In the genomic region with DNA sequence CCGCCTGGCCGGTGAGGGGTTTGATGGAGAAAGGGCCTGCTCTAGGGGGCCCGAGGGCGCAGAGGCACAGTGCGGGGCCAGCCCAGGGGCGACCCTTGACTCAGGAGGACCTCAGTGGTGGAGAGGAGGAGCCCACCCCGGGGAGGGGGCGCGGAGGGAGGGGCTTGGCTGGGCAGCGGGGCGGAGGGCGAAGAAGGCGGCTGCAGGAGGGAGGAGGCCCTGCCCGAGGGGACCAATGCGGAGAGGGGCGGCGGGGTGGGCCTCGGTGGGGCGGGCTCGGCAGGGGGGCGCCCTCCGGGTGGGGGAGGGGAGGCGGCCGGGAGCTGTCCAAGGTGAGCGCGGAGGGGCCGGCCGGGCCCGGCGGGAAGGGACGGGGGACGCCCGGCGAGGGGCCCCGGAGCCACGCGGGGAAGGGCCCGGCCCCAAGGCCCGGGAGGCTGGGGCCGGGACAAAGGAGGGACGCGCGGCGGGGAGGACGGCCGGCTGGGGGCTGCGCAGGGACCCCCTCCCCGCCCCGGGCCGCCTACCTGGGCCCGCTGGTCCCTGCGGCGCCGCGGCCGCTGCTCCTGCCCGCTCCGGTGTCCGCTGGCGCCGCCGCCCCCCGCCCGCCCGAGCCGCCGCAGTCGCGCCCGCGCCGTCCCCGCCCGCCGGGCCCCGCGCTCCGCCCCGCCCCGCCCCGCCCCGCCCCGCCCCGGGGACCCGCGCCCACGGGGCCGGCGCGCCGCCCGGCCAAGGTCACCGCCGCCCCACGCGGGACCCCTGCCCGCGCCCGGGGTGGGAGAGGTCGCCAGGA, we compare ENCODE assay signal across 8 cellular contexts. TPM values are rescaled to one million over a fixed set of nuclear protein-coding genes. Genes with fewer than 3 reads are reported as not detected.
DNase-seq lines count a peak whose midpoint lies in the region; ATAC-seq and TF ChIP-seq lines count a peak whose summit lies in the region.

A gene with protein sequence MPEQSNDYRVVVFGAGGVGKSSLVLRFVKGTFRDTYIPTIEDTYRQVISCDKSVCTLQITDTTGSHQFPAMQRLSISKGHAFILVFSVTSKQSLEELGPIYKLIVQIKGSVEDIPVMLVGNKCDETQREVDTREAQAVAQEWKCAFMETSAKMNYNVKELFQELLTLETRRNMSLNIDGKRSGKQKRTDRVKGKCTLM (minus strand): TSS at position 596 of the 793 bp plus-strand sequence. CDS start 3,566 bp downstream, outside the sequence.

- peak within 1 kb of the TSS; percentile 72 for H3K4me3 ChIP-seq in DOHH2 (ENCODE audit: low read length)
- H3K4me3 ChIP-seq in psoas muscle: peak within 1 kb of the TSS; percentile 38

- TF ChIP-seq CTCF in DOHH2 (IDR thresholded peaks at IDR 0.05; ENCODE audit: low read depth, low read length, poor library complexity, severe bottlenecking) (no peak), psoas muscle (IDR thresholded peaks at IDR 0.05) (no peak)

- peaks cover 33% of the 10 kb centered on the region for H3K4me1 ChIP-seq in DOHH2 (ENCODE audit: control insufficient read depth, low read length)
- H3K4me1 ChIP-seq in psoas muscle: no peaks in the 10 kb centered on the region

- no peaks in the 10 kb centered on the region for H3K79me2 ChIP-seq in DOHH2 (ENCODE audit: control insufficient read depth, low read length)

- H3K9me2 ChIP-seq in DOHH2 (replicated peaks; ENCODE audit: control insufficient read depth, low read length): no peaks in the 10 kb centered on the region

- ATAC-seq in Right ventricle myocardium inferior (peak; percentile 4), psoas muscle (no peak), GM19035 (IDR thresholded peaks at IDR 0.05; ENCODE audit: unreplicated experiment) (no peak), HG03442 (IDR thresholded peaks at IDR 0.05; ENCODE audit: unreplicated experiment) (no peak), sciatic nerve (no peak)

- H3K36me3 ChIP-seq in DOHH2 (ENCODE audit: control insufficient read depth, low read length) (peaks cover under 1% of the 10 kb centered on the region), psoas muscle (ENCODE audit: insufficient read depth in 1 of 2, low read depth in 1 of 2) (no peaks in the 10 kb centered on the region)

- peak; percentile 49 for DNase-seq in SK-N-DZ (ENCODE audit: low spot score)
- no peak for DNase-seq in Right ventricle myocardium inferior (ENCODE audit: missing footprints)
- DNase-seq in psoas muscle: peak in 1 of 2 donors; percentile 16
- no peak for DNase-seq in sciatic nerve (ENCODE audit: low spot score)
- no peak for DNase-seq in NCI-H774 (lab: John Stamatoyannopoulos, UW)

- intact Hi-C loops in Right ventricle myocardium inferior (cut with DNase I): loop anchor here (2.0 kb wide), 1 partner anchor 56 kb away; no protein-coding TSS in a partner anchor
- intact Hi-C loops in psoas muscle (cut with DNase I): no loop called here
- intact Hi-C loops in sciatic nerve (cut with DNase I): no loop called here

- H3K27ac ChIP-seq in DOHH2 (ENCODE audit: low read depth, low read length) (no peak within 1 kb of the TSS), psoas muscle (no peak within 1 kb of the TSS)

- peak within 1 kb of the TSS; percentile 79 for H3K4me2 ChIP-seq in DOHH2 (ENCODE audit: low read length)

- 0 to 3% (median 2%) methylated on average over 25 to 91 of the region's 100 CpGs for WGBS in psoas muscle, 3 donors

- H3K27me3 ChIP-seq in DOHH2 (ENCODE audit: control insufficient read depth, low read length) (peaks cover 29% of the 10 kb centered on the region), psoas muscle (ENCODE audit: insufficient read depth in 3 of 3, low read length in 2 of 3) (peaks cover 0 to 73% (median 24%) of the 10 kb centered on the region in 3 donors)

- no peaks in the 10 kb centered on the region for H4K20me1 ChIP-seq in DOHH2 (ENCODE audit: control insufficient read depth, insufficient read depth, low read depth, low read length)

- no peaks in the 10 kb centered on the region for H3F3A ChIP-seq in DOHH2 (ENCODE audit: control insufficient read depth, insufficient read depth)

- H3K9me3 ChIP-seq in DOHH2 (ENCODE audit: control insufficient read depth, insufficient read depth, low read length): peaks cover under 1% of the 10 kb centered on the region; the same call in 1 of the 2 replicates
- no peaks in the 10 kb centered on the region for H3K9me3 ChIP-seq in psoas muscle

RNA-seq across cellular contexts. Expression of the gene that starts here (rescaled TPM):
- 11.4 and 15.2 TPM in 2 replicates for polyA plus RNA-seq in SK-N-DZ (2014; cell fraction: cytosol; rRNA removed)
- 6.9 and 10.9 TPM in 2 replicates for polyA plus RNA-seq in SK-N-DZ (2014; cell fraction: nucleus; rRNA removed)
- total RNA-seq in Right ventricle myocardium inferior (200 TPM), psoas muscle (10 to 100 TPM in 1 of 4 donors, 1 to 10 TPM in 3; 1.1 to 29.9 (median 4.5) TPM), sciatic nerve (0.45 TPM)
- 1 to 10 TPM in 1 of 3 donors, under 1 TPM in 2; 0.13 to 5.7 (median 0.15) TPM for polyA plus RNA-seq in psoas muscle
